Comparison of ENCODE assay signal across 32 cellular contexts in the genomic region with DNA sequence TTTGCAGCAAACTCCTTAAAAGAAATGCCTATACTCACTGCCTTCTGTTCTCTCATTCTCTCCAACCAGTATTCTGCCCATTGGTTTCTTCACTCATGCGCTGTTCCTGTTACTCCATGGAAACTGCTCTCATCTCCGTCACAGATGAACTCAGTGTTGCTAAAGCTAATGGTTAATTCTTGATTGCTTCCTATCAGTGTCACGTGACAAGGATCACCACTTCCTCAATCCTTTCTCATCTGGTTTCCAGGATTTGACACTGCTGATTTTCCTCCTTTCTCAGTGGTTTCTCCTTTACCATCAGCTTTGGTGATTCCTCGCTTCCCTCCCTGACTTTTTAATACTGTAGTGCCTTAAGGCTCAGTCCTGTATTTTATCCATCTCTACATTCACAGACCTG.
"Had no signal": no experiment of that assay in that cellular context is flagged by ENCODE, and none has a peak within 500 bp of the region (broad histone marks: within the 10 kb centered on the region; RNA-seq: fewer than 3 reads in every experiment).

No MANE protein-coding gene starts in this region.

- H3K4me1 ChIP-seq: SJCRH30 had no signal

- H3K27me3 ChIP-seq: brain microvascular endothelial cell, MG63, SJCRH30 had no signal

- FAIRE-seq: colon had no signal

- H3K9me3 ChIP-seq: MG63, SJCRH30 had no signal

- H3K4me3 ChIP-seq: MG63, SJCRH30, SK-N-MC had no signal

- H3K27ac ChIP-seq: brain microvascular endothelial cell, SJCRH30, SK-N-MC, VCaP had no signal

- DNase-seq: activated B cell treated with CpG ODN at 0.5 μM for 24 hours; activated CD4-positive, alpha-beta memory T cell treated with anti-CD3 and anti-CD28 coated beads, Interleukin-2, amount 10 ng/mL, durations not matched to agents 7 days and 5 days; activated CD4-positive, alpha-beta T cell treated with anti-CD3 and anti-CD28 coated beads for 4 hours; activated CD4-positive, alpha-beta T cell treated with anti-CD3 and anti-CD28 coated beads, Interleukin-2, amount 50 U/mL, for 1 hour; activated CD4-positive, CD25-positive, alpha-beta regulatory T cell treated with anti-CD3 and anti-CD28 coated beads, Interleukin-2, amount 50 U/mL, for 72 hours; activated CD8-positive, alpha-beta memory T cell treated with anti-CD3 and anti-CD28 coated beads for 24 hours; activated CD8-positive, alpha-beta memory T cell treated with anti-CD3 and anti-CD28 coated beads, Interleukin-2, amount 10 ng/mL, durations not matched to agents 7 days and 5 days; activated CD8-positive, alpha-beta memory T cell treated with anti-CD3 and anti-CD28 coated beads, Interleukin-2, amount 50 U/mL, for 48 hours; activated effector memory CD4-positive, alpha-beta T cell treated with Interleukin-2 at 50 U/mL for 16 hours; activated naive CD4-positive, alpha-beta T cell treated with anti-CD3 and anti-CD28 coated beads, Interleukin-2, amount 10 ng/mL, durations not matched to agents 7 days and 5 days; activated T-cell treated with anti-CD3 and anti-CD28 coated beads, Interleukin-2, amount 50 U/mL, for 48 hours; amniotic stem cell; aorta; brain microvascular endothelial cell; central memory CD4-positive, alpha-beta T cell; Karpas-422; MG63; NCI-H1105 treated with DMSO at 0.1 percent for 48 hours; NCI-H1436; NCI-H1694; NCI-H2029; NCI-H2107; NCI-H2171; NCI-H510A; NCI-H526; NCI-H748 treated with DMSO at 0.1 percent for 48 hours; SHP77; SJCRH30 had no signal

- ATAC-seq: activated CD8-positive, alpha-beta memory T cell treated with anti-CD3 and anti-CD28 coated beads, Interleukin-2, amount 10 ng/mL, durations not matched to agents 7 days and 5 days; Panc1 had no signal
